16 cellular contexts compared by ENCODE assay signal in genomic region chr6:4282926-4283325, GRCh38.
DNase-seq lines count a peak whose midpoint lies in the region; ATAC-seq and TF ChIP-seq lines count a peak whose summit lies in the region.
"Had no signal": no experiment of that assay in that cellular context is flagged by ENCODE, and none has a peak within 500 bp of the region (broad histone marks: within the 10 kb centered on the region; RNA-seq: fewer than 3 reads in every experiment).

No MANE protein-coding gene starts in this region.

- peaks cover 22% of the 10 kb centered on the region for H3K4me1 Mint-ChIP-seq in neural progenitor cell

- no peaks in the 10 kb centered on the region for H3K36me3 Mint-ChIP-seq in neural progenitor cell
- H3K36me3 Mint-ChIP-seq: CD8-positive, alpha-beta T cell had no signal

- intact Hi-C loops in prostate gland (cut with DNase I): no loop called here
- intact Hi-C loops in sciatic nerve (cut with DNase I): no loop called here

- DNase-seq in ELF-1 (ENCODE audit: low read depth, low spot score) (peak; percentile 91), cerebellar cortex (ENCODE audit: low spot score) (peak; percentile 15), neural progenitor cell (ENCODE audit: low spot score) (no peak), GDM1 (lab: John Stamatoyannopoulos, UW) (no peak), prostate gland (ENCODE audit: low spot score) (no peak), sciatic nerve (ENCODE audit: low spot score) (no peak)
- DNase-seq: BE2C; CD8-positive, alpha-beta T cell; COR-L47; DND-41; GM23248 had no signal

- peak overlapping the region; percentile 72 for H3K4me2 ChIP-seq in neural progenitor cell

- H3K27ac ChIP-seq in HEK293 (ENCODE audit: extremely low read depth, low read depth, low read length) (no peak overlapping the region), neural progenitor cell (no peak overlapping the region), prostate gland (no peak overlapping the region)
- H3K27ac ChIP-seq: C4-2B, GM23248, HL-60 had no signal

- ATAC-seq in sciatic nerve: no peak
- ATAC-seq: CD8-positive, alpha-beta T cell; GM12878; HCT116 had no signal

- H3K27me3 ChIP-seq in neural progenitor cell (peaks cover 31% of the 10 kb centered on the region), prostate gland (replicated peaks; ENCODE audit: insufficient read depth) (no peaks in the 10 kb centered on the region)

- POLR2A ChIA-PET in HEK293 (lab: Yijun Ruan, JAX): no interaction called here

- 76% methylated on average over 4 of the region's 4 CpGs for WGBS in prostate gland

- H3K36me3 ChIP-seq in HEK293 (ENCODE audit: control insufficient read depth in 2 of 2, insufficient read depth in 1 of 2, low read length in 2 of 2) (no peaks in the 10 kb centered on the region), neural progenitor cell (no peaks in the 10 kb centered on the region), prostate gland (no peaks in the 10 kb centered on the region)
- H3K36me3 ChIP-seq: BE2C had no signal

- H3F3A ChIP-seq in neural progenitor cell (ENCODE audit: low read depth): peaks cover 6% of the 10 kb centered on the region

- no peak for TF ChIP-seq POLR2A in prostate gland (IDR thresholded peaks at IDR 0.05)

- no peaks in the 10 kb centered on the region for H4K20me1 ChIP-seq in neural progenitor cell (ENCODE audit: low read depth)

- peaks cover 2% of the 10 kb centered on the region for H3K9me3 Mint-ChIP-seq in neural progenitor cell
- H3K9me3 Mint-ChIP-seq: CD8-positive, alpha-beta T cell had no signal

- peaks cover 8% of the 10 kb centered on the region for H3K4me1 ChIP-seq in HEK293 (ENCODE audit: control insufficient read depth, insufficient read depth, low read length)
- H3K4me1 ChIP-seq in neural progenitor cell: peaks cover 25% of the 10 kb centered on the region
- no peaks in the 10 kb centered on the region for H3K4me1 ChIP-seq in prostate gland (replicated peaks)
- H3K4me1 ChIP-seq: BE2C had no signal

- H3K9ac ChIP-seq in neural progenitor cell: no peak overlapping the region
- H3K9ac ChIP-seq: GM23248 had no signal

- no peak overlapping the region for H3K27ac Mint-ChIP-seq in neural progenitor cell
- H3K27ac Mint-ChIP-seq: CD8-positive, alpha-beta T cell had no signal

- CTCF ChIA-PET in HEK293 (lab: Yijun Ruan, JAX): interaction anchor here (0.6 to 1.0 kb wide), 4 partner anchors 18 to 800 kb away, joined by 3 to 4 read pairs (median 3); no protein-coding TSS in a partner anchor

- TF ChIP-seq CTCF in HEK293 (tag by site-specific recombination; IDR thresholded peaks at IDR 0.05) (no peak), neural progenitor cell (IDR thresholded peaks at IDR 0.05) (no peak), prostate gland (IDR thresholded peaks at IDR 0.05) (no peak)

- peaks cover 10% of the 10 kb centered on the region for H3K27me3 Mint-ChIP-seq in neural progenitor cell (ENCODE audit: insufficient read depth, low read depth)

- H3K4me3 Mint-ChIP-seq in neural progenitor cell: no peak overlapping the region
- H3K4me3 Mint-ChIP-seq: CD8-positive, alpha-beta T cell had no signal

- H3K79me2 ChIP-seq in neural progenitor cell (ENCODE audit: low read depth): no peaks in the 10 kb centered on the region

- H2AFZ ChIP-seq in neural progenitor cell (replicated peaks): no peak overlapping the region
- H2AFZ ChIP-seq: GM23248 had no signal

- no peak overlapping the region for H3K4me3 ChIP-seq in HEK293 (ENCODE audit: low read depth, low read length)
- H3K4me3 ChIP-seq in neural progenitor cell: no peak overlapping the region
- H3K4me3 ChIP-seq in prostate gland: no peak overlapping the region
- H3K4me3 ChIP-seq: GM12878, GM23248 had no signal

- no peaks in the 10 kb centered on the region; the same call in 1 of the 2 replicates for H3K9me3 ChIP-seq in HEK293 (ENCODE audit: control insufficient read depth, insufficient read depth, low read depth, low read length)
- no peaks in the 10 kb centered on the region for H3K9me3 ChIP-seq in neural progenitor cell (ENCODE audit: low read depth)
- H3K9me3 ChIP-seq in prostate gland: no peaks in the 10 kb centered on the region
- H3K9me3 ChIP-seq: BE2C had no signal

TF ChIP-seq in HEK293, 187 proteins besides CTCF, POLR2A, EP300 and RAD21:
- TF ChIP-seq FEZF1 (tag by site-specific recombination; IDR thresholded peaks at IDR 0.05): no peak
- TF ChIP-seq ZNF776 (tag by site-specific recombination; IDR thresholded peaks at IDR 0.05; ENCODE audit: borderline replicate concordance): no peak
- TF ChIP-seq KLF9 (tag by site-specific recombination; IDR thresholded peaks at IDR 0.05; ENCODE audit: low read depth): no peak
- TF ChIP-seq ZIC2 (tag by site-specific recombination; IDR thresholded peaks at IDR 0.05): peak; percentile 39; the same call in 1 of the 2 replicates
TF ChIP-seq in HEK293: peak in this region for 1.

Comparison
In these comparisons a context has a peak if more than half of its experiments do, and no peak if none do; other contexts are left out.
1. DNase-seq: peak in ELF-1 (single experiment) and cerebellar cortex (single experiment); none in neural progenitor cell (single experiment), GDM1 (single experiment), prostate gland (single experiment) and sciatic nerve (single experiment).